Comparison of ENCODE assay signal across 1 cellular context in the genomic region with DNA sequence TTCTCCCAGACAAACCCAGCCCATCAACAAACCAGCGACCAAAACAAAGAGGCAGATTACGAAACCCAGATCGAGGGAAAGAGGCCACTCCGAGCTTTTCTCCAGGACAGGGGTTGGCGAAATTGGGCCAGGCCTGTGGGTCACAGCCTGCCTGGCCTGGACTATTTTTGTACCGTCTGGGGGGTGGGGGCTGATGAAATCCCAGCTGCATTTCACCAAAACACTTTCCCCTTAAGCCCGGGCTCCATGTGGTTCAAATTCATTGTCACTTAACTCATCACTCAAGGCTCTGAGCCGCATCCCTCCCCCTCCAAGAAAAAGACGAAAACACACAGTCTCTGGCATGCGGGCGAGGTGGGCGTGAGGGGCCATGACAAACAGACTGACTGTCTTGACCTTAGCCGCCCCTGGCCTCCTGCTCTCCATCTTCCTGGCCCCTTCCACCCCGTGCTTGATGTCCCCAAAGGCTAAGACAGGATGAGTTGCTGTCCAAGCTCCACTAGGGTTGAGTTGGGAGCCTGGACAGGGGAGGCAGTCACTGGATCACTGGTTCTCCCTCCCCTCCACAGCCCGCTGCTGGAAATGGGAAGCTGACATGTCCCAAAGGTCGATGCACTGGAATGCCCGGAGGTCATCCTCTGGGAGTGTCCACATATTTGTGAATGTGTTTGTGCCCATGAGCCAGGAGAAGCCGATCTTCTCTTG.
TF ChIP-seq lines count a peak whose summit lies in the region.

No MANE protein-coding gene starts in this region.

TF ChIP-seq in HepG2, 621 proteins besides CTCF, POLR2A, EP300 and RAD21 (continued from another document):
- TF ChIP-seq, protein P1, sequence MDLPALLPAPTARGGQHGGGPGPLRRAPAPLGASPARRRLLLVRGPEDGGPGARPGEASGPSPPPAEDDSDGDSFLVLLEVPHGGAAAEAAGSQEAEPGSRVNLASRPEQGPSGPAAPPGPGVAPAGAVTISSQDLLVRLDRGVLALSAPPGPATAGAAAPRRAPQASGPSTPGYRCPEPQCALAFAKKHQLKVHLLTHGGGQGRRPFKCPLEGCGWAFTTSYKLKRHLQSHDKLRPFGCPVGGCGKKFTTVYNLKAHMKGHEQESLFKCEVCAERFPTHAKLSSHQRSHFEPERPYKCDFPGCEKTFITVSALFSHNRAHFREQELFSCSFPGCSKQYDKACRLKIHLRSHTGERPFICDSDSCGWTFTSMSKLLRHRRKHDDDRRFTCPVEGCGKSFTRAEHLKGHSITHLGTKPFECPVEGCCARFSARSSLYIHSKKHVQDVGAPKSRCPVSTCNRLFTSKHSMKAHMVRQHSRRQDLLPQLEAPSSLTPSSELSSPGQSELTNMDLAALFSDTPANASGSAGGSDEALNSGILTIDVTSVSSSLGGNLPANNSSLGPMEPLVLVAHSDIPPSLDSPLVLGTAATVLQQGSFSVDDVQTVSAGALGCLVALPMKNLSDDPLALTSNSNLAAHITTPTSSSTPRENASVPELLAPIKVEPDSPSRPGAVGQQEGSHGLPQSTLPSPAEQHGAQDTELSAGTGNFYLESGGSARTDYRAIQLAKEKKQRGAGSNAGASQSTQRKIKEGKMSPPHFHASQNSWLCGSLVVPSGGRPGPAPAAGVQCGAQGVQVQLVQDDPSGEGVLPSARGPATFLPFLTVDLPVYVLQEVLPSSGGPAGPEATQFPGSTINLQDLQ (CRISPR knock-in tag; IDR thresholded peaks at IDR 0.05), result no peak
- TF ChIP-seq TEAD3 (CRISPR knock-in tag; optimal IDR thresholded peaks at IDR 0.05; ENCODE audit: borderline replicate concordance), result peak; percentile 80
- peak; percentile 55; the same call in 1 of the 2 replicates for TF ChIP-seq HNF4G (IDR thresholded peaks at IDR 0.05; ENCODE audit: borderline replicate concordance, low read depth, low read length)
- TF ChIP-seq HNF4G (CRISPR knock-in tag; IDR thresholded peaks at IDR 0.05; ENCODE audit: borderline replicate concordance, low read depth), result peak; percentile 60; the same call in 1 of the 2 replicates
- TF ChIP-seq, protein P2, sequence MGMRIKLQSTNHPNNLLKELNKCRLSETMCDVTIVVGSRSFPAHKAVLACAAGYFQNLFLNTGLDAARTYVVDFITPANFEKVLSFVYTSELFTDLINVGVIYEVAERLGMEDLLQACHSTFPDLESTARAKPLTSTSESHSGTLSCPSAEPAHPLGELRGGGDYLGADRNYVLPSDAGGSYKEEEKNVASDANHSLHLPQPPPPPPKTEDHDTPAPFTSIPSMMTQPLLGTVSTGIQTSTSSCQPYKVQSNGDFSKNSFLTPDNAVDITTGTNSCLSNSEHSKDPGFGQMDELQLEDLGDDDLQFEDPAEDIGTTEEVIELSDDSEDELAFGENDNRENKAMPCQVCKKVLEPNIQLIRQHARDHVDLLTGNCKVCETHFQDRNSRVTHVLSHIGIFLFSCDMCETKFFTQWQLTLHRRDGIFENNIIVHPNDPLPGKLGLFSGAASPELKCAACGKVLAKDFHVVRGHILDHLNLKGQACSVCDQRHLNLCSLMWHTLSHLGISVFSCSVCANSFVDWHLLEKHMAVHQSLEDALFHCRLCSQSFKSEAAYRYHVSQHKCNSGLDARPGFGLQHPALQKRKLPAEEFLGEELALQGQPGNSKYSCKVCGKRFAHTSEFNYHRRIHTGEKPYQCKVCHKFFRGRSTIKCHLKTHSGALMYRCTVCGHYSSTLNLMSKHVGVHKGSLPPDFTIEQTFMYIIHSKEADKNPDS (CRISPR knock-in tag; IDR thresholded peaks at IDR 0.05), result no peak
- TF ChIP-seq ZNF441 (CRISPR knock-in tag; IDR thresholded peaks at IDR 0.05; ENCODE audit: borderline replicate concordance), result no peak
- TF ChIP-seq RARA (CRISPR knock-in tag; IDR thresholded peaks at IDR 0.05), result peak; percentile 42; the same call in 1 of the 2 replicates
- TF ChIP-seq, protein P3, sequence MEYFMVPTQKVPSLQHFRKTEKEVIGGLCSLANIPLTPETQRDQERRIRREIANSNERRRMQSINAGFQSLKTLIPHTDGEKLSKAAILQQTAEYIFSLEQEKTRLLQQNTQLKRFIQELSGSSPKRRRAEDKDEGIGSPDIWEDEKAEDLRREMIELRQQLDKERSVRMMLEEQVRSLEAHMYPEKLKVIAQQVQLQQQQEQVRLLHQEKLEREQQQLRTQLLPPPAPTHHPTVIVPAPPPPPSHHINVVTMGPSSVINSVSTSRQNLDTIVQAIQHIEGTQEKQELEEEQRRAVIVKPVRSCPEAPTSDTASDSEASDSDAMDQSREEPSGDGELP (IDR thresholded peaks at IDR 0.05; ENCODE audit: borderline replicate concordance, low read depth), result peak; percentile 14; the same call in 1 of the 2 replicates
- peak; percentile 76 for TF ChIP-seq HNF4A (CRISPR knock-in tag; IDR thresholded peaks at IDR 0.05)
TF ChIP-seq in HepG2: peak in this region for 20.
